Comparison of ENCODE assay signal across 8 cellular contexts in genomic region chr22:21045585-21046294, GRCh38. TPM values are rescaled to one million over a fixed set of nuclear protein-coding genes. Genes with fewer than 3 reads are reported as not detected.
DNase-seq lines count a peak whose midpoint lies in the region; ATAC-seq lines count a peak whose summit lies in the region.

Gene LRRC74B (plus strand): TSS chr22:21045946. CDS start chr22:21045987, 41 bp downstream.

- H3K27me3 Mint-ChIP-seq in activated CD4-positive, alpha-beta T cell treated with anti-CD3 and anti-CD28 coated beads, Interleukin-2, amount 10 ng/mL, durations not matched to agents 7 days and 5 days, result peaks cover 18% of the 10 kb centered on the region
- peaks cover 30% of the 10 kb centered on the region for H3K27me3 Mint-ChIP-seq in dendritic cell treated with granulocyte-macrophage colony-stimulating factor and Interleukin-4, amounts not matched to agents 40 ng/mL and 50 ng/mL, for 4 days

- POLR2A ChIA-PET in activated CD4-positive, alpha-beta T cell treated with anti-CD3 and anti-CD28 coated beads, Interleukin-2, amount 10 ng/mL, durations not matched to agents 7 days and 5 days (lab: Charles Lee), result interaction anchor here (0.6 kb wide), 1 partner anchor 581 kb away, joined by 3 read pairs; no protein-coding TSS in a partner anchor

- ATAC-seq in GM18502 (IDR thresholded peaks at IDR 0.05; ENCODE audit: poor library complexity, unreplicated experiment) (peak; percentile 84), HG03280 (IDR thresholded peaks at IDR 0.05; ENCODE audit: unreplicated experiment) (peak; percentile 86), left colon (peak; percentile 94), GM18861 (IDR thresholded peaks at IDR 0.05; ENCODE audit: unreplicated experiment) (no peak)

- DNase-seq in NCI-H460 (ENCODE audit: extremely low read depth, low read depth) (peak; percentile 75), left colon (peak; percentile 86 to 88)
- DNase-seq in activated CD4-positive, alpha-beta T cell treated with anti-CD3 and anti-CD28 coated beads, Interleukin-2, amount 10 ng/mL, durations not matched to agents 7 days and 5 days, result peak; percentile 81
- DNase-seq in stimulated activated CD4-positive, alpha-beta T cell treated with anti-CD3 and anti-CD28 coated beads, Interleukin-1b, Interleukin-23, amount 100 ng/mL, for 4 hours (ENCODE audit: low read depth in 2 of 2), result peak; percentile 15 to 49

- H3K27ac Mint-ChIP-seq in activated CD4-positive, alpha-beta T cell treated with anti-CD3 and anti-CD28 coated beads, Interleukin-2, amount 10 ng/mL, durations not matched to agents 7 days and 5 days, result peak within 1 kb of the TSS; percentile 83
- peak within 1 kb of the TSS; percentile 69 for H3K27ac Mint-ChIP-seq in dendritic cell treated with granulocyte-macrophage colony-stimulating factor and Interleukin-4, amounts not matched to agents 40 ng/mL and 50 ng/mL, for 4 days

- CTCF ChIA-PET in activated CD4-positive, alpha-beta T cell treated with anti-CD3 and anti-CD28 coated beads, Interleukin-2, amount 10 ng/mL, durations not matched to agents 7 days and 5 days (lab: Charles Lee), result no interaction called here

- intact Hi-C loops in dendritic cell treated with granulocyte-macrophage colony-stimulating factor and Interleukin-4, amounts not matched to agents 40 ng/mL and 50 ng/mL, for 4 days (cut with micrococcal nuclease), result no loop called here
- intact Hi-C loops in left colon (cut with DNase I, micrococcal nuclease), result no loop called here

- H3K9me3 Mint-ChIP-seq in activated CD4-positive, alpha-beta T cell treated with anti-CD3 and anti-CD28 coated beads, Interleukin-2, amount 10 ng/mL, durations not matched to agents 7 days and 5 days, result no peaks in the 10 kb centered on the region
- no peaks in the 10 kb centered on the region for H3K9me3 Mint-ChIP-seq in dendritic cell treated with granulocyte-macrophage colony-stimulating factor and Interleukin-4, amounts not matched to agents 40 ng/mL and 50 ng/mL, for 4 days

- peaks cover 27% of the 10 kb centered on the region for H3K4me1 Mint-ChIP-seq in activated CD4-positive, alpha-beta T cell treated with anti-CD3 and anti-CD28 coated beads, Interleukin-2, amount 10 ng/mL, durations not matched to agents 7 days and 5 days
- H3K4me1 Mint-ChIP-seq in dendritic cell treated with granulocyte-macrophage colony-stimulating factor and Interleukin-4, amounts not matched to agents 40 ng/mL and 50 ng/mL, for 4 days (ENCODE audit: low read depth), result peaks cover 30% of the 10 kb centered on the region

- no peaks in the 10 kb centered on the region for H3K36me3 Mint-ChIP-seq in activated CD4-positive, alpha-beta T cell treated with anti-CD3 and anti-CD28 coated beads, Interleukin-2, amount 10 ng/mL, durations not matched to agents 7 days and 5 days (ENCODE audit: low read depth)
- no peaks in the 10 kb centered on the region for H3K36me3 Mint-ChIP-seq in dendritic cell treated with granulocyte-macrophage colony-stimulating factor and Interleukin-4, amounts not matched to agents 40 ng/mL and 50 ng/mL, for 4 days (ENCODE audit: low read depth)

- no peak within 1 kb of the TSS for H3K4me3 Mint-ChIP-seq in activated CD4-positive, alpha-beta T cell treated with anti-CD3 and anti-CD28 coated beads, Interleukin-2, amount 10 ng/mL, durations not matched to agents 7 days and 5 days
- peak within 1 kb of the TSS; percentile 64 for H3K4me3 Mint-ChIP-seq in dendritic cell treated with granulocyte-macrophage colony-stimulating factor and Interleukin-4, amounts not matched to agents 40 ng/mL and 50 ng/mL, for 4 days

RNA-seq across cellular contexts. Expression of gene LRRC74B, which starts in this region (rescaled TPM):
- total RNA-seq in NCI-H460 (2014; rRNA removed; shearing (Covaris generic)), result not detected in 2 replicates
- polyA plus RNA-seq in NCI-H460 (2014; cell fraction: nucleus; rRNA removed), result 0.11 and 0.25 TPM in 2 replicates
- total RNA-seq in activated CD4-positive, alpha-beta T cell treated with anti-CD3 and anti-CD28 coated beads, Interleukin-2, amount 10 ng/mL, durations not matched to agents 7 days and 5 days, result not detected
- under 1 TPM in 1 of 2 donors, not detected in 1; 0.18 TPM for total RNA-seq in left colon

Comparison
In these comparisons a context has a peak if more than half of its experiments do, and no peak if none do; other contexts are left out.
1. Peak in DNase-seq in NCI-H460; RNA of the gene not detected or under 1 TPM.
2. Peak in DNase-seq in activated CD4-positive, alpha-beta T cell treated with anti-CD3 and anti-CD28 coated beads, Interleukin-2, amount 10 ng/mL, durations not matched to agents 7 days and 5 days; RNA of the gene not detected or under 1 TPM.
3. Peak in DNase-seq and ATAC-seq in left colon; RNA of the gene not detected or under 1 TPM.
4. DNase-seq: peak in every context shown above with its lines; median percentile 87 in left colon; 81 in activated CD4-positive, alpha-beta T cell treated with anti-CD3 and anti-CD28 coated beads, Interleukin-2, amount 10 ng/mL, durations not matched to agents 7 days and 5 days; 75 in NCI-H460; 32 in stimulated activated CD4-positive, alpha-beta T cell treated with anti-CD3 and anti-CD28 coated beads, Interleukin-1b, Interleukin-23, amount 100 ng/mL, for 4 hours.